ENCODE assay signal across 17 cellular contexts in the genomic region with DNA sequence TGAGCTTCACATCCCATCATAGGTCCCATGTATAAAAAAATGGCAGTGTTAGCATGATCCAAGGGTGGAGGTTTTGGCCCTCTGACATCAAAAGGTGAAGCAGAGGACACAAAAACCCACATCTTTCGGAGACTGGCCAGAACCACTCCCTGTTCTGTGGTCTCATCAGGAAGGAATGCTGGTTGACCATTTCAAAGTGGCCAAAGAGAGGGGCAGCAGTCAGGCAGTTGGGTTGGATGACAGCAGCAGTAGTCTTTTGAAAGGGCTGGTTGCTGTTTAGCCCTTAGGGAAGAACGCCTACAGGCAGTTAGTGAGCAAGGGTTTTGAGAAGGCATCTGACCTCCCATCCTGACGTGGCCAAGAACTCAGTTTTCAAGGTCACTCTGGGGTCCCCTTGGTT. TPM values are rescaled to one million over a fixed set of nuclear protein-coding genes. Genes with fewer than 3 reads are reported as not detected.
DNase-seq lines count a peak whose midpoint lies in the region; ATAC-seq, FAIRE-seq and TF ChIP-seq lines count a peak whose summit lies in the region.
"Had no signal": no experiment of that assay in that cellular context is flagged by ENCODE, and none has a peak within 500 bp of the region (broad histone marks: within the 10 kb centered on the region; RNA-seq: fewer than 3 reads in every experiment).

No MANE protein-coding gene starts in this region.

- H3K36me3 ChIP-seq in astrocyte (ENCODE audit: insufficient read depth, low read length), result peaks cover 4% of the 10 kb centered on the region

- H2AFZ ChIP-seq in astrocyte (ENCODE audit: low read depth, low read length), result no peak overlapping the region

- H3K4me1 Mint-ChIP-seq in HFFc6 (ENCODE audit: low read depth), result peaks cover 41% of the 10 kb centered on the region
- H3K4me1 Mint-ChIP-seq in astrocyte (ENCODE audit: low read depth, unreplicated experiment), result peaks cover 10% of the 10 kb centered on the region

- peak; percentile 60 for DNase-seq in AG08396 (ENCODE audit: low spot score)
- peak; percentile 84 for DNase-seq in HFFc6
- DNase-seq in astrocyte (ENCODE audit: low read depth), result peak; percentile 94
- DNase-seq in islet precursor cell, result peak; percentile 95
- no peak for DNase-seq in left colon
- DNase-seq in dorsolateral prefrontal cortex, result no peak
- no peak for DNase-seq in NCI-H82 (lab: John Stamatoyannopoulos, UW)
- DNase-seq in GF-D8 (lab: John Stamatoyannopoulos, UW), result no peak
- DNase-seq: activated naive CD4-positive, alpha-beta T cell treated with anti-CD3 and anti-CD28 coated beads for 36 hours; cerebellar nuclear complex; DMS 273 treated with DMSO at 0.1 percent for 48 hours; KG1; NCI-H187 treated with DMSO at 0.1 percent for 48 hours; Right ventricle myocardium superior had no signal

- H3K9me3 Mint-ChIP-seq in HFFc6, result no peaks in the 10 kb centered on the region
- H3K9me3 Mint-ChIP-seq in astrocyte (ENCODE audit: unreplicated experiment), result no peaks in the 10 kb centered on the region
- H3K9me3 Mint-ChIP-seq: activated naive CD4-positive, alpha-beta T cell treated with anti-CD3 and anti-CD28 coated beads for 36 hours had no signal

- no peak for FAIRE-seq in astrocyte (lab: Jason Lieb, UNC)
- FAIRE-seq: endothelial cell of umbilical vein had no signal

- H3K27ac Mint-ChIP-seq in HFFc6 (peak overlapping the region; percentile 76), astrocyte (ENCODE audit: unreplicated experiment) (peak overlapping the region; percentile 4)
- H3K27ac Mint-ChIP-seq: activated naive CD4-positive, alpha-beta T cell treated with anti-CD3 and anti-CD28 coated beads for 36 hours had no signal

- H3K27me3 ChIP-seq in astrocyte (ENCODE audit: insufficient read depth, low read length), result no peaks in the 10 kb centered on the region
- H3K27me3 ChIP-seq in dorsolateral prefrontal cortex, result no peaks in the 10 kb centered on the region
- H3K27me3 ChIP-seq: neutrophil had no signal

- H3K4me1 ChIP-seq in astrocyte (ENCODE audit: insufficient read depth, low read length), result peaks cover 17% of the 10 kb centered on the region

- H3K27ac ChIP-seq in astrocyte (ENCODE audit: low read depth, low read length) (no peak overlapping the region), dorsolateral prefrontal cortex (no peak overlapping the region)
- H3K27ac ChIP-seq: neutrophil, thoracic aorta had no signal

- H3K79me2 ChIP-seq in astrocyte (ENCODE audit: insufficient read depth, low read length), result no peaks in the 10 kb centered on the region

- no peaks in the 10 kb centered on the region for H4K20me1 ChIP-seq in astrocyte (ENCODE audit: insufficient read depth, low read length)

- no peak for TF ChIP-seq CTCF in HFFc6 (IDR thresholded peaks at IDR 0.05)
- TF ChIP-seq CTCF in astrocyte (IDR thresholded peaks at IDR 0.05; ENCODE audit: insufficient read depth, low read depth, low read length), result no peak
- no peak for TF ChIP-seq CTCF in dorsolateral prefrontal cortex (IDR thresholded peaks at IDR 0.05 in 54 of 56, conservative IDR thresholded peaks at IDR 0.05 in 2 of 56; ENCODE audit: low read depth in 1 of 56, partially characterized antibody in 56 of 56)

- intact Hi-C loops in left colon (cut with DNase I, micrococcal nuclease), result no loop called here
- intact Hi-C loops in dorsolateral prefrontal cortex (cut with DNase I), result no loop called here

- H3K9ac ChIP-seq in astrocyte (ENCODE audit: low read length), result no peak overlapping the region

- H3K36me3 Mint-ChIP-seq in HFFc6 (ENCODE audit: low read depth), result peaks cover 23% of the 10 kb centered on the region
- peaks cover 16% of the 10 kb centered on the region for H3K36me3 Mint-ChIP-seq in astrocyte (ENCODE audit: low read depth, unreplicated experiment)

- H3K4me3 ChIP-seq in astrocyte (ENCODE audit: insufficient read depth, low read depth, low read length), result no peak overlapping the region
- H3K4me3 ChIP-seq in dorsolateral prefrontal cortex, result no peak overlapping the region
- H3K4me3 ChIP-seq: thoracic aorta had no signal

- peak overlapping the region; percentile 26 for H3K4me2 ChIP-seq in astrocyte (ENCODE audit: low read length)

- H3K9me3 ChIP-seq in astrocyte (ENCODE audit: insufficient read depth, low read depth, low read length), result no peaks in the 10 kb centered on the region
- H3K9me3 ChIP-seq: neutrophil, thoracic aorta had no signal

- H3K27me3 Mint-ChIP-seq in HFFc6 (ENCODE audit: insufficient read depth), result no peaks in the 10 kb centered on the region; the same call in 1 of the 2 replicates
- H3K27me3 Mint-ChIP-seq in astrocyte (ENCODE audit: low read depth, unreplicated experiment), result peaks cover 7% of the 10 kb centered on the region

- no peak for ATAC-seq in left colon

- H3K4me3 Mint-ChIP-seq in HFFc6, result no peak overlapping the region; the same call in 1 of the 2 replicates
- no peak overlapping the region for H3K4me3 Mint-ChIP-seq in astrocyte (ENCODE audit: unreplicated experiment)
- H3K4me3 Mint-ChIP-seq: activated naive CD4-positive, alpha-beta T cell treated with anti-CD3 and anti-CD28 coated beads for 36 hours had no signal

RNA-seq across cellular contexts. Expression of a gene that starts 40.5 kb away (rescaled TPM):
- total RNA-seq in HFFc6 (2021; fragmentation: NEBNext Ultra II Directional; extraction: Animal tissue kit (Norgen Biotek cat#: 25700)), result 10 to 100 TPM; 31.7 to 44.1 (median 41.5) TPM
- total RNA-seq in astrocyte (46.9 and 52.1 TPM in 2 replicates), left colon (10 to 100 TPM; 43.8 to 55.8 TPM), dorsolateral prefrontal cortex (10 to 100 TPM; 37.1 to 97.2 (median 71.6) TPM)

Comparison
In these comparisons a context has a peak if more than half of its experiments do, and no peak if none do; other contexts are left out.
1. DNase-seq: peak in AG08396 (single experiment), HFFc6 (single experiment), astrocyte (single experiment) and islet precursor cell (single experiment); none in left colon (0 of 2), dorsolateral prefrontal cortex (0 of 10), NCI-H82 (single experiment) and GF-D8 (single experiment).